Comparison of ENCODE assay signal across 1 cellular context in the genomic region with DNA sequence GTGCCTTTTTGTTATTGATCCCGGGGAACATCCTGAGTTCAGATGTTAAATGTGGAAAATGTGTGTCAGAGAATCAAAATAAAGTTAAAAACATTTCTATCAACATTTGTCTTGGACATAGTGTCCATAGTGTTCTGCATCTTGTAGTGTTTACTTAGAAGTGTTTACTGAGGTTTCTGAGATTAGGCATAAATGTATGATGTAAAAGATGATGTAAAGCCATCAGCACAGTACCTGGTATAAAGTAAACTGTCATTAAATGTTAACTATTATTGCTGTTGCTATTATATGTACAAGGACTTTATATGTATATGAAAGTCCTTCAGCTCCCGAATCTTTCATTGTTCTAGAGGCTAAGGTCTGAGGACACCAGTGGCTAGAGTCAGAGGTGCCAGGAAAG.
TF ChIP-seq lines count a peak whose summit lies in the region.

No MANE protein-coding gene starts in this region.

TF ChIP-seq in A549, 52 proteins besides CTCF, POLR2A, EP300 and RAD21 (continued from another document):
- TF ChIP-seq MAFK (IDR thresholded peaks at IDR 0.05; ENCODE audit: partially characterized antibody) (no peak), CBX8 (IDR thresholded peaks at IDR 0.05) (no peak), HOXB13 (CRISPR knock-in tag; IDR thresholded peaks at IDR 0.05; ENCODE audit: low read depth) (no peak), FOSB (CRISPR knock-in tag; IDR thresholded peaks at IDR 0.05) (no peak), JUN (IDR thresholded peaks at IDR 0.05) (no peak), GATA3 (IDR thresholded peaks at IDR 0.05; ENCODE audit: borderline replicate concordance) (no peak), EHMT2 (IDR thresholded peaks at IDR 0.05; ENCODE audit: low read depth) (no peak)
- TF ChIP-seq, protein P1, sequence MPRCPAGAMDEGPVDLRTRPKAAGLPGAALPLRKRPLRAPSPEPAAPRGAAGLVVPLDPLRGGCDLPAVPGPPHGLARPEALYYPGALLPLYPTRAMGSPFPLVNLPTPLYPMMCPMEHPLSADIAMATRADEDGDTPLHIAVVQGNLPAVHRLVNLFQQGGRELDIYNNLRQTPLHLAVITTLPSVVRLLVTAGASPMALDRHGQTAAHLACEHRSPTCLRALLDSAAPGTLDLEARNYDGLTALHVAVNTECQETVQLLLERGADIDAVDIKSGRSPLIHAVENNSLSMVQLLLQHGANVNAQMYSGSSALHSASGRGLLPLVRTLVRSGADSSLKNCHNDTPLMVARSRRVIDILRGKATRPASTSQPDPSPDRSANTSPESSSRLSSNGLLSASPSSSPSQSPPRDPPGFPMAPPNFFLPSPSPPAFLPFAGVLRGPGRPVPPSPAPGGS (IDR thresholded peaks at IDR 0.05) = no peak
- TF ChIP-seq, protein P2, sequence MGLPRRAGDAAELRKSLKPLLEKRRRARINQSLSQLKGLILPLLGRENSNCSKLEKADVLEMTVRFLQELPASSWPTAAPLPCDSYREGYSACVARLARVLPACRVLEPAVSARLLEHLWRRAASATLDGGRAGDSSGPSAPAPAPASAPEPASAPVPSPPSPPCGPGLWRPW (IDR thresholded peaks at IDR 0.05) = no peak
- TF ChIP-seq, protein P3, sequence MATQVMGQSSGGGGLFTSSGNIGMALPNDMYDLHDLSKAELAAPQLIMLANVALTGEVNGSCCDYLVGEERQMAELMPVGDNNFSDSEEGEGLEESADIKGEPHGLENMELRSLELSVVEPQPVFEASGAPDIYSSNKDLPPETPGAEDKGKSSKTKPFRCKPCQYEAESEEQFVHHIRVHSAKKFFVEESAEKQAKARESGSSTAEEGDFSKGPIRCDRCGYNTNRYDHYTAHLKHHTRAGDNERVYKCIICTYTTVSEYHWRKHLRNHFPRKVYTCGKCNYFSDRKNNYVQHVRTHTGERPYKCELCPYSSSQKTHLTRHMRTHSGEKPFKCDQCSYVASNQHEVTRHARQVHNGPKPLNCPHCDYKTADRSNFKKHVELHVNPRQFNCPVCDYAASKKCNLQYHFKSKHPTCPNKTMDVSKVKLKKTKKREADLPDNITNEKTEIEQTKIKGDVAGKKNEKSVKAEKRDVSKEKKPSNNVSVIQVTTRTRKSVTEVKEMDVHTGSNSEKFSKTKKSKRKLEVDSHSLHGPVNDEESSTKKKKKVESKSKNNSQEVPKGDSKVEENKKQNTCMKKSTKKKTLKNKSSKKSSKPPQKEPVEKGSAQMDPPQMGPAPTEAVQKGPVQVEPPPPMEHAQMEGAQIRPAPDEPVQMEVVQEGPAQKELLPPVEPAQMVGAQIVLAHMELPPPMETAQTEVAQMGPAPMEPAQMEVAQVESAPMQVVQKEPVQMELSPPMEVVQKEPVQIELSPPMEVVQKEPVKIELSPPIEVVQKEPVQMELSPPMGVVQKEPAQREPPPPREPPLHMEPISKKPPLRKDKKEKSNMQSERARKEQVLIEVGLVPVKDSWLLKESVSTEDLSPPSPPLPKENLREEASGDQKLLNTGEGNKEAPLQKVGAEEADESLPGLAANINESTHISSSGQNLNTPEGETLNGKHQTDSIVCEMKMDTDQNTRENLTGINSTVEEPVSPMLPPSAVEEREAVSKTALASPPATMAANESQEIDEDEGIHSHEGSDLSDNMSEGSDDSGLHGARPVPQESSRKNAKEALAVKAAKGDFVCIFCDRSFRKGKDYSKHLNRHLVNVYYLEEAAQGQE (IDR thresholded peaks at IDR 0.05) = no peak
